In genomic region chr2:47034973-47035609, GRCh38 we compare ENCODE assay signal across 8 cellular contexts.
DNase-seq lines count a peak whose midpoint lies in the region; TF ChIP-seq lines count a peak whose summit lies in the region.

No MANE protein-coding gene starts in this region.

- H3K27me3 ChIP-seq in HL-60 (ENCODE audit: insufficient read depth, poor library complexity, severe bottlenecking) (no peaks in the 10 kb centered on the region), ascending aorta (no peaks in the 10 kb centered on the region), liver (ENCODE audit: control insufficient read depth in 4 of 4, insufficient read depth in 4 of 4, low read length in 3 of 4) (no peaks in the 10 kb centered on the region), thymus (ENCODE audit: control insufficient read depth, insufficient read depth) (no peaks in the 10 kb centered on the region)

- H3K9me3 ChIP-seq in ascending aorta (no peaks in the 10 kb centered on the region), liver (ENCODE audit: control insufficient read depth in 4 of 4, low read length in 3 of 4) (no peaks in the 10 kb centered on the region), thymus (ENCODE audit: control insufficient read depth) (no peaks in the 10 kb centered on the region)

- H3K9ac ChIP-seq in liver (ENCODE audit: low read depth in 1 of 2, low read length in 2 of 2): peak overlapping the region in 1 of 2 donors; percentile 58

- H3K27ac ChIP-seq in HL-60 (replicated peaks): peak overlapping the region; percentile 61
- H3K27ac ChIP-seq in ascending aorta: peak overlapping the region; percentile 95 to 97
- peak overlapping the region; percentile 92 to 98 for H3K27ac ChIP-seq in liver (ENCODE audit: low read depth in 1 of 2, low read length in 2 of 2)
- H3K27ac ChIP-seq in thymus (ENCODE audit: low read depth): peak overlapping the region; percentile 68

- TF ChIP-seq CTCF in HL-60 (IDR thresholded peaks at IDR 0.05; ENCODE audit: insufficient read depth, low read length) (no peak), ascending aorta (IDR thresholded peaks at IDR 0.05) (no peak), liver (IDR thresholded peaks at IDR 0.05; ENCODE audit: low read depth, low read length, missing input control) (no peak)

- TF ChIP-seq RAD21 in liver (IDR thresholded peaks at IDR 0.05): no peak

- H3K36me3 ChIP-seq in ascending aorta: peaks cover 17 to 24% of the 10 kb centered on the region in 2 donors
- no peaks in the 10 kb centered on the region for H3K36me3 ChIP-seq in liver (ENCODE audit: control insufficient read depth in 4 of 4, insufficient read depth in 3 of 4, low read depth in 1 of 4, low read length in 3 of 4)
- peaks cover 88% of the 10 kb centered on the region for H3K36me3 ChIP-seq in thymus (ENCODE audit: control insufficient read depth, insufficient read depth)

- intact Hi-C loops in ascending aorta (cut with DNase I): no loop called here

- H3K4me3 ChIP-seq in HL-60 (replicated peaks; ENCODE audit: insufficient read depth, low read length) (no peak overlapping the region), ascending aorta (no peak overlapping the region), liver (ENCODE audit: low read depth in 1 of 3, low read length in 3 of 3) (no peak overlapping the region), thymus (ENCODE audit: low read length) (no peak overlapping the region)

- DNase-seq in GM19240 (ENCODE audit: insufficient read length, low spot score) (peak; percentile 30), HL-60 (ENCODE audit: low read depth in 1 of 2, low spot score in 1 of 2) (peak; percentile 68 to 88), ascending aorta (ENCODE audit: low spot score in 2 of 2) (peak; percentile 36 to 79), NCI-H1694 treated with DMSO at 0.1 percent for 48 hours (lab: John Stamatoyannopoulos, UW) (no peak), inferior parietal cortex (ENCODE audit: extremely low spot score) (no peak)
- no peak for DNase-seq in effector CD8-positive, alpha-beta T cell (lab: John Stamatoyannopoulos, UW)

- 58% methylated on average over 10 of the region's 10 CpGs for WGBS in liver
- 72% methylated on average over 10 of the region's 10 CpGs for WGBS in thymus

- H3K4me1 ChIP-seq in ascending aorta (peaks cover 28 to 50% of the 10 kb centered on the region in 2 donors), liver (ENCODE audit: control insufficient read depth in 4 of 4, insufficient read depth in 4 of 4, low read length in 3 of 4) (peaks cover 24 to 56% (median 42%) of the 10 kb centered on the region in 4 donors), thymus (ENCODE audit: control insufficient read depth, insufficient read depth, low read length) (no peaks in the 10 kb centered on the region)

TF ChIP-seq in liver, 16 proteins besides CTCF, POLR2A, EP300 and RAD21:
- TF ChIP-seq MAX (IDR thresholded peaks at IDR 0.05) (no peak), TAF1 (conservative IDR thresholded peaks at IDR 0.05) (no peak), GABPA (IDR thresholded peaks at IDR 0.05 in 1 of 2, conservative IDR thresholded peaks at IDR 0.05 in 1 of 2) (no peak), YY1 (IDR thresholded peaks at IDR 0.05) (no peak), JUND (IDR thresholded peaks at IDR 0.05) (no peak), SP1 (IDR thresholded peaks at IDR 0.05) (no peak), HNF4G (IDR thresholded peaks at IDR 0.05) (no peak), RXRA (IDR thresholded peaks at IDR 0.05) (no peak)
- TF ChIP-seq, protein P1, sequence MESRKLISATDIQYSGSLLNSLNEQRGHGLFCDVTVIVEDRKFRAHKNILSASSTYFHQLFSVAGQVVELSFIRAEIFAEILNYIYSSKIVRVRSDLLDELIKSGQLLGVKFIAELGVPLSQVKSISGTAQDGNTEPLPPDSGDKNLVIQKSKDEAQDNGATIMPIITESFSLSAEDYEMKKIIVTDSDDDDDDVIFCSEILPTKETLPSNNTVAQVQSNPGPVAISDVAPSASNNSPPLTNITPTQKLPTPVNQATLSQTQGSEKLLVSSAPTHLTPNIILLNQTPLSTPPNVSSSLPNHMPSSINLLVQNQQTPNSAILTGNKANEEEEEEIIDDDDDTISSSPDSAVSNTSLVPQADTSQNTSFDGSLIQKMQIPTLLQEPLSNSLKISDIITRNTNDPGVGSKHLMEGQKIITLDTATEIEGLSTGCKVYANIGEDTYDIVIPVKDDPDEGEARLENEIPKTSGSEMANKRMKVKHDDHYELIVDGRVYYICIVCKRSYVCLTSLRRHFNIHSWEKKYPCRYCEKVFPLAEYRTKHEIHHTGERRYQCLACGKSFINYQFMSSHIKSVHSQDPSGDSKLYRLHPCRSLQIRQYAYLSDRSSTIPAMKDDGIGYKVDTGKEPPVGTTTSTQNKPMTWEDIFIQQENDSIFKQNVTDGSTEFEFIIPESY (IDR thresholded peaks at IDR 0.05): no peak

Comparison
In these comparisons a context has a peak if more than half of its experiments do, and no peak if none do; other contexts are left out.
1. DNase-seq: peak in GM19240 (single experiment), HL-60 (2 of 2) and ascending aorta (2 of 2); none in NCI-H1694 treated with DMSO at 0.1 percent for 48 hours (single experiment), effector CD8-positive, alpha-beta T cell (single experiment) and inferior parietal cortex (single experiment).
2. Peak in every context shown above with its lines, with median percentiles within 50 percentile points of each other: H3K27ac ChIP-seq.